23 cellular contexts compared by ENCODE assay signal in the genomic region with DNA sequence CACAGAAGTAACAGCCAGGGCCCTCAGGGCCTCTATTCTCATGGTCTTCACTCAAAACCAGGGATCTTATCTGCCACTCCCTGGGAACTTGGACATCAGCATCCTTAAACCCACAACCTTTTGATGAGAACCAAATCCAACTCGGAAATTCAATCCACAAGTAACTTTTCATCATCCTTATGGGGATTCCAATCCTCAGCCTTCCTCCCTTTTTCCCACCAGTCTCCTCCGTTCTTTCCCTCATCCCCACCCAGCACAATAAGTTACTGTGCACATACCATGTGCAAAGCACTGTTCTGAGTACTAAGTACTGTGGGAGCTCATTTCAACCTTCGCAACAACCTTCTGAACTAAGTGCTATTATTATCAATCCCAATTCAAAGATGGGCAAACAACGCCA.
"Had no signal": no experiment of that assay in that cellular context is flagged by ENCODE, and none has a peak within 500 bp of the region (broad histone marks: within the 10 kb centered on the region; RNA-seq: fewer than 3 reads in every experiment).

No MANE protein-coding gene starts in this region.

- ATAC-seq: esophagus mucosa; foreskin keratinocyte; gastroesophageal sphincter; left lung; lower lobe of right lung; natural killer cell; right lobe of liver; stimulated activated effector memory CD8-positive, alpha-beta T cell treated with anti-CD3 and anti-CD28 coated beads, Interleukin-12 subunit alpha, Interleukin-12 subunit beta, amount 100 ng/mL, for 72 hours had no signal

- H2AFZ ChIP-seq: hepatocyte, parathyroid adenoma had no signal

- H3K4me1 ChIP-seq: parathyroid adenoma had no signal

- H3K27me3 ChIP-seq: colonic mucosa, foreskin keratinocyte, gastroesophageal sphincter, heart left ventricle, hepatocyte, left lung, neutrophil, right lobe of liver, stomach, thyroid gland had no signal

- H3K4me2 ChIP-seq: hepatocyte had no signal

- H3K4me3 ChIP-seq: colonic mucosa, gastroesophageal sphincter, heart left ventricle, hepatocyte, left lung, lower lobe of right lung, right lobe of liver, stomach, thyroid gland had no signal

- H3K27ac ChIP-seq: colonic mucosa, epithelial cell of prostate, foreskin keratinocyte, heart left ventricle, hepatocyte, left lung, lower lobe of right lung, neutrophil, parathyroid adenoma, right lobe of liver, thyroid gland had no signal

- H3K9me3 ChIP-seq: colonic mucosa, gastroesophageal sphincter, heart left ventricle, left lung, lower lobe of right lung, neutrophil, right lobe of liver, stomach, thyroid gland had no signal

- H3K9ac ChIP-seq: parathyroid adenoma had no signal

- DNase-seq: colonic mucosa; effector CD8-positive, alpha-beta T cell; foreskin keratinocyte; heart left ventricle; kidney; left lung; lower lobe of right lung; natural killer cell; right lobe of liver; small intestine; stimulated activated CD4-positive, alpha-beta T cell treated with anti-CD3 and anti-CD28 coated beads, Interleukin-12 subunit alpha, Interleukin-12 subunit beta, amount 100 ng/mL, for 4 hours; stimulated activated CD4-positive, alpha-beta T cell treated with anti-CD3 and anti-CD28 coated beads, Interleukin-1b, Interleukin-23, amount 100 ng/mL, for 48 hours; stimulated activated CD4-positive, alpha-beta T cell treated with anti-CD3 and anti-CD28 coated beads, Interleukin-4, amount 100 ng/mL, for 1 hour; stimulated activated naive CD4-positive, alpha-beta T cell treated with Interleukin-2 at 50 U/mL for 16 hours; stomach; thyroid gland had no signal

- H3K36me3 ChIP-seq: colonic mucosa, lower lobe of right lung, right lobe of liver, stomach, thyroid gland had no signal
